Comparison of ENCODE assay signal across 26 cellular contexts in the genomic region with DNA sequence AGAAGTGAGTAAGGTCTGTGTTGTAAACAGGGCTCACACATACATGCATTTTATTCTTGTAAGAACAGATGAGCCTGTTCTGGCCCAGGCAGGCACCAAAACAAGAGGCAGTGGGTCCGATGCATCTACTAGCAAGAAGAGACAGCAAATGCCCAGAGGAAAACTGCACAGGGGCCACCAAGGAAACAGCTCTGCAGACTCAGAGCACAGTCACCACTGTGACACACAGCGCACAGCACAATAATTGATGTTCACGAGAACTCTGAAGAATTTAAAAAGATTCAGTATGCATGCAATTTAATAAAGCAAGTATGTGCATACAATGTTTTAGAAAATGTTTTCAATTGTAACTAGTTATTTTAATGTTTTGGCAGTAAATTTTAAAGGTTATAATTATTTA. TPM values are rescaled to one million over a fixed set of nuclear protein-coding genes. Genes with fewer than 3 reads are reported as not detected.
"Had no signal": no experiment of that assay in that cellular context is flagged by ENCODE, and none has a peak within 500 bp of the region (broad histone marks: within the 10 kb centered on the region; RNA-seq: fewer than 3 reads in every experiment).

No MANE protein-coding gene starts in this region.

- H3K36me3 Mint-ChIP-seq: immature natural killer cell; naive B cell; naive thymus-derived CD8-positive, alpha-beta T cell had no signal

- H3K36me3 ChIP-seq: colonic mucosa, lower lobe of right lung had no signal

- H3K4me3 ChIP-seq: colonic mucosa, esophagus muscularis mucosa, gastroesophageal sphincter, heart left ventricle, hepatocyte, left lung, lower lobe of right lung, mucosa of descending colon had no signal

- DNase-seq: colonic mucosa; cortex of kidney; effector CD8-positive, alpha-beta T cell; foreskin keratinocyte; heart left ventricle; hypothalamus; immature natural killer cell; left cardiac atrium; left lung; left ventricle myocardium superior; lower lobe of right lung; mesendoderm; mucosa of descending colon; naive B cell; naive thymus-derived CD8-positive, alpha-beta T cell had no signal

- H3K4me3 Mint-ChIP-seq: dendritic cell treated with granulocyte-macrophage colony-stimulating factor and Interleukin-4, amounts not matched to agents 40 ng/mL and 50 ng/mL, for 4 days; immature natural killer cell; mesothelial cell of epicardium; naive B cell; naive thymus-derived CD8-positive, alpha-beta T cell had no signal

- H3K4me1 ChIP-seq: colonic mucosa, foreskin keratinocyte, heart left ventricle, left lung, lower lobe of right lung had no signal

- H3K4me2 ChIP-seq: hepatocyte had no signal

- H3K9me3 ChIP-seq: colonic mucosa, esophagus muscularis mucosa, gastroesophageal sphincter, heart left ventricle, left lung, lower lobe of right lung, mucosa of descending colon had no signal

- H3K9me3 Mint-ChIP-seq: dendritic cell treated with granulocyte-macrophage colony-stimulating factor and Interleukin-4, amounts not matched to agents 40 ng/mL and 50 ng/mL, for 4 days; immature natural killer cell; mesothelial cell of epicardium; naive B cell; naive thymus-derived CD8-positive, alpha-beta T cell had no signal

- H2AFZ ChIP-seq: hepatocyte had no signal

- H3K79me2 ChIP-seq: hepatocyte had no signal

- H3K27ac Mint-ChIP-seq: dendritic cell treated with granulocyte-macrophage colony-stimulating factor and Interleukin-4, amounts not matched to agents 40 ng/mL and 50 ng/mL, for 4 days; immature natural killer cell; mesothelial cell of epicardium; naive B cell; naive thymus-derived CD8-positive, alpha-beta T cell had no signal

- H3K27me3 ChIP-seq: colonic mucosa, esophagus muscularis mucosa, foreskin keratinocyte, gastroesophageal sphincter, heart left ventricle, hepatocyte, left lung had no signal

- H3K27ac ChIP-seq: colonic mucosa, esophagus muscularis mucosa, foreskin keratinocyte, gastroesophageal sphincter, heart left ventricle, hepatocyte, left lung, lower lobe of right lung had no signal

- ATAC-seq: foreskin keratinocyte; gastroesophageal sphincter; heart left ventricle; left cardiac atrium; left lung; left ventricle myocardium superior; lower lobe of right lung; mucosa of descending colon; naive thymus-derived CD8-positive, alpha-beta T cell had no signal

- FAIRE-seq: endothelial cell of umbilical vein, frontal cortex, keratinocyte had no signal

- H3K4me1 Mint-ChIP-seq: immature natural killer cell; naive B cell; naive thymus-derived CD8-positive, alpha-beta T cell had no signal

RNA-seq across cellular contexts. Expression of a gene that starts 24.8 kb away (rescaled TPM):
- total RNA-seq: dermis microvascular lymphatic vessel endothelial cell; endothelial cell of umbilical vein; foreskin keratinocyte; lung microvascular endothelial cell; myocyte; naive thymus-derived CD8-positive, alpha-beta T cell had no signal
- polyA plus RNA-seq: foreskin keratinocyte; immature natural killer cell; keratinocyte; naive thymus-derived CD8-positive, alpha-beta T cell had no signal
